In the genomic region with DNA sequence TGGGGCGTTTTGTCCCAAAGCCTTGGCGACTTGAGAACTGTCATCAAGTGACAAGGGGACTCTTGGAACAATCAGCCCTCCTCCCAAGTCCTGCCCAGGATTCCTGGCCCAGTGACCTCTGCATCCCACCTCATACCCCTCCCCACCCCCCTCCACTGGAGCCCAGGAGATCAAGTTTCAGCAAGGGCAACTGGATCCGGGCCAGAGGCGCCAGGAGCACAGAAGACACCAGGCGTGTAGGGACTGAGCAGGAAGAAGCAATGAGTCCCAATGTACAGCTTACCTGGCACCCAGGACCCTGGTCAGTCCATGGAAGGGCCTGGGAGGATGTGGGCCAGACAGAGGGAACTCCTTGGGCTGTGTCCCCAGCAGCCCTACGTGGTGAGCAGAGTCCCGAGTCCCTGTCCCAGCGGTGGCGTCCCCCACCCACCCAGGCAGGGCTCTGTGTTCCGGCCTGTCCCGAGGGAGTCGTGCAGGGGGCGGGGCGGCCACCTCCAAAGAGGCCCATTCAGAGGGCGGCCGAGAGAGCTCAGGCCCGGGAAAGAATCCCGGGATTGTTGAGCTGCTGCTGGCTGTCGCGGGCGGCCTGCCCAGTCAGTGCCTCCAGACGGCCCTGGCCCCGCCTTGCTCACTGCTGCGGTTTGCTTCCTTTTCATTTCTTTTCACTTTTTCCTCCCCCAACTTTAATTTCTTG, we compare ENCODE assay signal across 8 cellular contexts.
DNase-seq lines count a peak whose midpoint lies in the region.

No MANE protein-coding gene starts in this region.

- intact Hi-C loops in head of caudate nucleus (cut with DNase I), result no loop called here

- DNase-seq in EH (ENCODE audit: low read depth) (peak; percentile 94), SW480 (ENCODE audit: low spot score) (peak; percentile 60), head of caudate nucleus (peak; percentile 80 to 96 (median 92)), occipital lobe (lab: John Stamatoyannopoulos, UW) (peak; percentile 81), LoVo (ENCODE audit: low spot score) (no peak), COR-L47 (lab: John Stamatoyannopoulos, UW) (no peak), mesenteric fat pad (ENCODE audit: low spot score) (no peak)
- DNase-seq in activated CD8-positive, alpha-beta memory T cell treated with anti-CD3 and anti-CD28 coated beads for 24 hours, result no peak

Comparison
In these comparisons a context has a peak if more than half of its experiments do, and no peak if none do; other contexts are left out.
1. DNase-seq: peak in EH (single experiment), SW480 (single experiment), head of caudate nucleus (42 of 42) and occipital lobe (single experiment); none in LoVo (single experiment), activated CD8-positive, alpha-beta memory T cell treated with anti-CD3 and anti-CD28 coated beads for 24 hours (single experiment), COR-L47 (single experiment) and mesenteric fat pad (single experiment).